Comparison of ENCODE assay signal across 28 cellular contexts in genomic region chr16:66758086-66758485, GRCh38. TPM values are rescaled to one million over a fixed set of nuclear protein-coding genes. Genes with fewer than 3 reads are reported as not detected.
"Had no signal": no experiment of that assay in that cellular context is flagged by ENCODE, and none has a peak within 500 bp of the region (broad histone marks: within the 10 kb centered on the region; RNA-seq: fewer than 3 reads in every experiment).

No MANE protein-coding gene starts in this region.

- DNase-seq: activated CD4-positive, alpha-beta T cell treated with anti-CD3 and anti-CD28 coated beads for 48 hours; activated CD4-positive, alpha-beta T cell treated with anti-CD3 and anti-CD28 coated beads, Interleukin-2, amount 50 U/mL, for 48 hours; activated CD8-positive, alpha-beta memory T cell treated with anti-CD3 and anti-CD28 coated beads for 24 hours; activated effector memory CD4-positive, alpha-beta T cell treated with Interleukin-2 at 50 U/mL for 16 hours; activated naive CD4-positive, alpha-beta T cell treated with anti-CD3 and anti-CD28 coated beads for 36 hours; activated naive CD8-positive, alpha-beta T cell treated with anti-CD3 and anti-CD28 coated beads for 36 hours; adrenal gland; aorta; body of pancreas; islet precursor cell; left ventricle myocardium inferior; mesendoderm; stimulated activated CD4-positive, alpha-beta T cell treated with anti-CD3 and anti-CD28 coated beads, Interleukin-1b, Interleukin-23, amount 100 ng/mL, for 48 hours; stimulated activated CD4-positive, alpha-beta T cell treated with anti-CD3 and anti-CD28 coated beads, Interleukin-4, amount 100 ng/mL, for 4 hours; stimulated activated naive B cell treated with anti-CD40 and anti-IgM and Interleukin-4, amounts not matched to agents 10 μg/mL and 1 μg/mL and 100 μg/mL, for 72 hours; stomach; T-helper 17 cell; T1000; thyroid gland; WERI-Rb-1 had no signal

- H3K4me2 ChIP-seq: smooth muscle cell had no signal

- H3K4me1 ChIP-seq: adrenal gland, body of pancreas, left ventricle myocardium inferior, stomach, thyroid gland had no signal

- H3K27me3 ChIP-seq: adrenal gland, body of pancreas, stomach, thyroid gland had no signal

- FAIRE-seq: frontal cortex had no signal

- H3K9me3 ChIP-seq: adrenal gland, body of pancreas, left ventricle myocardium inferior, stomach, thyroid gland had no signal

- H3K36me3 ChIP-seq: adrenal gland, cardiac muscle cell, left ventricle myocardium inferior, stomach, thyroid gland, WERI-Rb-1 had no signal

- H3K27ac ChIP-seq: adrenal gland, body of pancreas, cardiac muscle cell, epithelial cell of prostate, left ventricle myocardium inferior, stomach, thyroid gland, WERI-Rb-1 had no signal

- H3K4me3 ChIP-seq: adrenal gland, body of pancreas, cardiac muscle cell, left ventricle myocardium inferior, lung, smooth muscle cell, stomach, thyroid gland had no signal

- ATAC-seq: activated CD4-positive, CD25-positive, alpha-beta regulatory T cell treated with anti-CD3 and anti-CD28 coated beads, Interleukin-2, amount 50 U/mL, for 24 hours; body of pancreas; natural killer cell treated with Interleukin-12 subunit alpha and Interleukin-12 subunit beta and Interleukin-15 and Interleukin-18, amount 100 ng/mL, for 72 hours; stimulated activated naive B cell treated with anti-CD40 and anti-IgM and Interleukin-4, amounts not matched to agents 10 μg/mL and 1 μg/mL and 100 μg/mL, for 72 hours; T-helper 17 cell had no signal

RNA-seq across cellular contexts. Expression of gene TERB1, which starts 43.3 kb away (rescaled TPM):
- total RNA-seq: activated naive CD4-positive, alpha-beta T cell treated with anti-CD3 and anti-CD28 coated beads for 36 hours; activated naive CD8-positive, alpha-beta T cell treated with anti-CD3 and anti-CD28 coated beads for 36 hours; adrenal gland; aorta; body of pancreas; cardiac muscle cell; cerebellum; left ventricle myocardium inferior; lung; smooth muscle cell; stomach had no signal
- polyA plus RNA-seq: adrenal gland, aorta, cardiac muscle cell, lung, smooth muscle cell, stomach had no signal
